ENCODE assay signal across 8 cellular contexts in the genomic region with DNA sequence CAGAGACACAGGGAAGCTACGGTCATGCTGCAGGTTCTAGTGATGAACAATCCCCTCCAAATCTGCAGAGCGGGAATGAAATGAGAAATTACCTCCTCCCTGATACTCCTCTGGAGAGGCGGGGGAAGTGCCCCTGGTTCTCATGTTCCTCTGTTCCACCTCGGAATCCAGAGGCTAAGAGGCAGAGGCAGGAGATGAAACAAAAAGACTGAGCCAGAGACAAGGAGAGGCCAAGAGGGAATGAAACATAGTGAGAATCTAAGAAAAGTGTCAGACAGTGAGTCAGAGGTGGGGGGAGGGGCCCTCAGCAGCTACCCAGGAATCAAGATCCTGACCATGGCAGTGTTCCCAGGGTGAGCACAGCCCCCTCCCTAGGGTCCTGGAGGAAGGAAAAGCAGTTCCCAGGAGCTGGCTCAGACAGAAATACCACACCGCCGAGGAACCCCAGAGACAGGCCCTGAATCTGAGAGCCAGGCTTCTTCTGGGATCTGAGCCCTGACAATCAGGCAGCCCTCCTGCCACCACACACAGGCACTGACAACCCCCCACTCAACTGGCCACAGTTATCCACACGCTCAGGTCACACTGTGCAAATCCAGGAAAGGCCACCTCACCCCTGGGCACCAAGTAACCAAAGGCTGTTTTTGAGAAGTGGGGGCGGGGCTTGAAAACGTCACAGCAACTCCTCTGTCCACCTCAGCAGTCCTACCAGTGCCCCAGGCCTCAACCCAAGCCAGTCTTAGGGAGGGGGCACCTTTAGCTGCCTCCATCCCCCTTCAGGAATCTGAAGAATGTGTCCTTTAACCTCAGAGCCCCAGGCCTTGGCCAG. TPM values are rescaled to one million over a fixed set of nuclear protein-coding genes. Genes with fewer than 3 reads are reported as not detected.
DNase-seq lines count a peak whose midpoint lies in the region; ATAC-seq and TF ChIP-seq lines count a peak whose summit lies in the region.

No MANE protein-coding gene starts in this region.

- peak; percentile 86 for DNase-seq in H4 (ENCODE audit: low spot score)
- peak in 3 of 5 experiments; percentile 21 to 60 (median 57) for DNase-seq in T-helper 2 cell
- peak; percentile 82 for DNase-seq in mammary epithelial cell
- DNase-seq in iPS-NIHi11 (ENCODE audit: low spot score): peak; percentile 50
- DNase-seq in skeletal muscle cell (ENCODE audit: low read depth): peak; percentile 96

- BruUV-seq in mammary epithelial cell (replicated peaks; lab: Mats Ljungman, UMichigan): TSS peak; percentile 24

- H2AFZ ChIP-seq in mammary epithelial cell (ENCODE audit: low read depth, low read length): no peak overlapping the region

- H3K9ac ChIP-seq in mammary epithelial cell (ENCODE audit: insufficient read depth, low read length): peak overlapping the region; percentile 92

- no peak for TF ChIP-seq CTCF in 22Rv1 (IDR thresholded peaks at IDR 0.05)
- no peak for TF ChIP-seq CTCF in mammary epithelial cell (conservative IDR thresholded peaks at IDR 0.05 in 1 of 2, IDR thresholded peaks at IDR 0.05 in 1 of 2; ENCODE audit: extremely low read depth in 1 of 2, insufficient read depth in 1 of 2, low read depth in 1 of 2, low read length in 2 of 2)

- dilution Hi-C loops in mammary epithelial cell (cut with HindIII; ENCODE audit: low sequenced_read_pairs): no loop called here

- H3K4me1 ChIP-seq in mammary epithelial cell (ENCODE audit: insufficient read depth, low read length): peaks cover 67% of the 10 kb centered on the region

- H3K27ac ChIP-seq in 22Rv1 (peak overlapping the region; percentile 96), mammary epithelial cell (ENCODE audit: insufficient read depth, low read depth, low read length) (peak overlapping the region; percentile 88)

- H3K4me2 ChIP-seq in mammary epithelial cell (ENCODE audit: insufficient read depth, low read depth, low read length): peak overlapping the region; percentile 80

- no peaks in the 10 kb centered on the region for H3K27me3 ChIP-seq in mammary epithelial cell (ENCODE audit: insufficient read depth, low read length)

- peaks cover 61% of the 10 kb centered on the region for H3K79me2 ChIP-seq in mammary epithelial cell (ENCODE audit: insufficient read depth, low read length)

- CTCF ChIA-PET in mammary epithelial cell (lab: Charles Lee; ENCODE audit: low non-redundant PET): interaction anchor here (0.7 kb wide), 1 partner anchor 27 kb away, joined by 7 read pairs; no protein-coding TSS in a partner anchor

- intact Hi-C loops in mammary epithelial cell (cut with micrococcal nuclease): loop anchor here (1.0 kb wide), 2 partner anchors 16 to 110 kb away; no protein-coding TSS in a partner anchor

- 6% methylated on average over 8 of the region's 9 CpGs for WGBS in mammary epithelial cell (ENCODE audit: low coverage, missing lambda C conversion rate)

- no peaks in the 10 kb centered on the region for H3K9me3 ChIP-seq in mammary epithelial cell (replicated peaks; ENCODE audit: insufficient read depth, low read length)

- no peaks in the 10 kb centered on the region for H4K20me1 ChIP-seq in mammary epithelial cell (ENCODE audit: insufficient read depth, low read length)

- peaks cover 3% of the 10 kb centered on the region for H3K36me3 ChIP-seq in mammary epithelial cell (ENCODE audit: insufficient read depth, low read length)

- H3K4me3 ChIP-seq in mammary epithelial cell (replicated peaks in 1 of 3; ENCODE audit: insufficient read depth in 1 of 3, low read depth in 2 of 3, low read length in 3 of 3) (peak overlapping the region; percentile 8 to 89 (median 74)), skeletal muscle cell (ENCODE audit: low read depth, low read length) (peak overlapping the region; percentile 79)

- ATAC-seq in HG02798 (IDR thresholded peaks at IDR 0.05; ENCODE audit: poor library complexity, unreplicated experiment) (no peak), GM21723 (IDR thresholded peaks at IDR 0.05; ENCODE audit: unreplicated experiment) (no peak)

- in situ Hi-C loops in mammary epithelial cell (cut with MboI; ENCODE audit: low sequenced_read_pairs in 2 of 2): no loop called here

RNA-seq across cellular contexts. Expression of a gene that starts 2.4 kb away (rescaled TPM):
- 3.8 and 4.3 TPM in 2 replicates for total RNA-seq in H4 (2014; rRNA removed; shearing (Covaris generic))
- 1 to 10 TPM; 6.5 to 9.6 TPM for total RNA-seq in mammary epithelial cell
- 8.4 TPM for polyA plus RNA-seq in mammary epithelial cell
- polyA minus RNA-seq in mammary epithelial cell: 22.2 TPM

RNA-seq across cellular contexts. Expression of a gene that starts 41.4 kb away (rescaled TPM):
- not detected in 2 replicates for total RNA-seq in H4 (2014; rRNA removed; shearing (Covaris generic))
- not detected for total RNA-seq in mammary epithelial cell
- not detected for polyA plus RNA-seq in mammary epithelial cell
- not detected for polyA minus RNA-seq in mammary epithelial cell

RNA-seq across cellular contexts. Expression of a gene that starts 43.5 kb away (rescaled TPM):
- total RNA-seq in H4 (2014; rRNA removed; shearing (Covaris generic)): 0.25 and 0.35 TPM in 2 replicates
- 1 to 10 TPM; 5.2 to 5.7 TPM for total RNA-seq in mammary epithelial cell
- 1.3 TPM for polyA plus RNA-seq in mammary epithelial cell
- not detected for polyA minus RNA-seq in mammary epithelial cell

RNA-seq across cellular contexts. Expression of a gene that starts 43.6 kb away (rescaled TPM):
- total RNA-seq in H4 (2014; rRNA removed; shearing (Covaris generic)): 12.3 and 24.4 TPM in 2 replicates
- 10 to 100 TPM; 47.0 to 51.3 TPM for total RNA-seq in mammary epithelial cell
- 37.7 TPM for polyA plus RNA-seq in mammary epithelial cell
- 73.7 TPM for polyA minus RNA-seq in mammary epithelial cell
